17 cellular contexts compared by ENCODE assay signal in genomic region chr22:49393526-49393925, GRCh38.
"Had no signal": no experiment of that assay in that cellular context is flagged by ENCODE, and none has a peak within 500 bp of the region (broad histone marks: within the 10 kb centered on the region; RNA-seq: fewer than 3 reads in every experiment).

No MANE protein-coding gene starts in this region.

- H3K9me3 ChIP-seq: mucosa of descending colon, neutrophil, suprapubic skin, upper lobe of right lung had no signal

- H3K36me3 Mint-ChIP-seq: stimulated activated effector memory CD8-positive, alpha-beta T cell treated with anti-CD3 and anti-CD28 coated beads, Interleukin-12 subunit alpha, Interleukin-12 subunit beta, amount 100 ng/mL, for 72 hours had no signal

- H3K27ac ChIP-seq: neutrophil, suprapubic skin, tibial artery, upper lobe of right lung had no signal

- H3K4me3 ChIP-seq: mucosa of descending colon, smooth muscle cell, suprapubic skin, tibial artery, upper lobe of right lung had no signal

- H3K4me3 Mint-ChIP-seq: naive thymus-derived CD8-positive, alpha-beta T cell; stimulated activated effector memory CD8-positive, alpha-beta T cell treated with anti-CD3 and anti-CD28 coated beads, Interleukin-12 subunit alpha, Interleukin-12 subunit beta, amount 100 ng/mL, for 72 hours had no signal

- H3K4me1 Mint-ChIP-seq: naive thymus-derived CD8-positive, alpha-beta T cell; stimulated activated effector memory CD8-positive, alpha-beta T cell treated with anti-CD3 and anti-CD28 coated beads, Interleukin-12 subunit alpha, Interleukin-12 subunit beta, amount 100 ng/mL, for 72 hours had no signal

- DNase-seq: dermis blood vessel endothelial cell; effector CD4-positive, alpha-beta T cell; foreskin melanocyte; hippocampal formation; kidney glomerular epithelial cell; mammary epithelial cell; stimulated activated CD4-positive, alpha-beta T cell treated with anti-CD3 and anti-CD28 coated beads, Interleukin-4, amount 100 ng/mL, for 1 hour; stimulated activated CD8-positive, alpha-beta memory T cell treated with anti-CD3 and anti-CD28 coated beads, Interleukin-4, amount 100 ng/mL, for 48 hours; tibial artery; upper lobe of right lung had no signal

- H3K27ac Mint-ChIP-seq: stimulated activated effector memory CD8-positive, alpha-beta T cell treated with anti-CD3 and anti-CD28 coated beads, Interleukin-12 subunit alpha, Interleukin-12 subunit beta, amount 100 ng/mL, for 72 hours had no signal

- FAIRE-seq: colon had no signal

- H3K36me3 ChIP-seq: neutrophil, suprapubic skin, tibial artery, upper lobe of right lung had no signal

- H3K27me3 ChIP-seq: neutrophil, tibial artery had no signal

- H3K4me1 ChIP-seq: suprapubic skin, tibial artery, upper lobe of right lung had no signal

- ATAC-seq: mucosa of descending colon; naive thymus-derived CD8-positive, alpha-beta T cell; upper lobe of right lung had no signal
